13 cellular contexts compared by ENCODE assay signal in the genomic region with DNA sequence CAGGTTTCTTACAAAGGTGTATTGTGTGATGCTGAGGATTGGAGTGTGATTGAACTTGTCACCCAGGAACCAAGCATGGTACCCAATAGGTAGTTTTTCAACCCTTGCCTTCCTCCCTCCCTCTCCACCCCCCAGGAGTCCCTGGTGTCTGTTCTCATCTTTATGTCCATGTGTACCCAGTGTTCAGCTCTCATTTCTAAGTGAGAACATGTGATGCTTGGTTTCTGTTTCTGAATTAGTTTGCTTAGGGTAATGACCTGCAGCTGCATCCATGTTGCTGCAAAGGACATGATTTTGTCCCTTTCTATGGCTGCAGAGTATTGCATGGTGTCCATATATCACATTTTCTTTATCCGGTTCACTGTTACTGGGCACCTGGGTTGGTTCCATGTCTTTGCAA.
DNase-seq lines count a peak whose midpoint lies in the region; ATAC-seq and FAIRE-seq lines count a peak whose summit lies in the region.
"Had no signal": no experiment of that assay in that cellular context is flagged by ENCODE, and none has a peak within 500 bp of the region (broad histone marks: within the 10 kb centered on the region; RNA-seq: fewer than 3 reads in every experiment).

No MANE protein-coding gene starts in this region.

- no peak overlapping the region for H3K27ac ChIP-seq in small intestine (ENCODE audit: low read depth in 1 of 2, low read length in 1 of 2)

- DNase-seq in NCI-H510A treated with DMSO at 0.1 percent for 48 hours (lab: John Stamatoyannopoulos, UW), result peak; percentile 35
- no peak for DNase-seq in NCI-H510A (lab: John Stamatoyannopoulos, UW)
- no peak for DNase-seq in left colon
- DNase-seq in LoVo (ENCODE audit: low spot score), result no peak
- no peak for DNase-seq in small intestine
- no peak for DNase-seq in pons (ENCODE audit: low spot score)
- DNase-seq: activated CD8-positive, alpha-beta memory T cell treated with anti-CD3 and anti-CD28 coated beads, Interleukin-2, amount 50 U/mL, for 4 hours; transverse colon had no signal

- 84 to 97% (median 92%) methylated on average over 1 of the region's 1 CpG for WGBS in small intestine, 3 donors

- peak; percentile 97 for ATAC-seq in GM21723 (IDR thresholded peaks at IDR 0.05; ENCODE audit: unreplicated experiment)
- ATAC-seq in HG03280 (IDR thresholded peaks at IDR 0.05; ENCODE audit: unreplicated experiment), result peak; percentile 75
- peak; percentile 9 for ATAC-seq in left colon

- peaks cover 0 to 3% of the 10 kb centered on the region in 2 donors for H3K4me1 ChIP-seq in small intestine (ENCODE audit: control insufficient read depth in 2 of 2, insufficient read depth in 1 of 2, low read depth in 1 of 2, low read length in 1 of 2)

- no peak for FAIRE-seq in small intestine (lab: Jason Lieb, UNC)
- FAIRE-seq: A204.1, bronchial epithelial cell, H1 had no signal

- no peak overlapping the region for H3K4me3 ChIP-seq in small intestine (ENCODE audit: low read depth in 1 of 2, low read length in 2 of 2)
- H3K4me3 ChIP-seq: transverse colon had no signal

- no peaks in the 10 kb centered on the region for H3K9me3 ChIP-seq in small intestine (ENCODE audit: control insufficient read depth, low read depth)
- H3K9me3 ChIP-seq: transverse colon had no signal

- intact Hi-C loops in left colon (cut with DNase I, micrococcal nuclease), result no loop called here

- peaks cover 3 to 8% of the 10 kb centered on the region in 2 donors for H3K36me3 ChIP-seq in small intestine (ENCODE audit: control insufficient read depth in 2 of 2, insufficient read depth in 2 of 2, low read length in 2 of 2)
- H3K36me3 ChIP-seq: transverse colon had no signal

- H3K27me3 ChIP-seq in small intestine (ENCODE audit: control insufficient read depth in 2 of 2, insufficient read depth in 2 of 2, low read length in 2 of 2), result no peaks in the 10 kb centered on the region
- H3K27me3 ChIP-seq: transverse colon had no signal

Comparison
In these comparisons a context has a peak if more than half of its experiments do, and no peak if none do; other contexts are left out.
1. ATAC-seq: peak in every context shown above with its lines; median percentile 97 in GM21723; 75 in HG03280; 9 in left colon.